In genomic region chr12:62466596-62467411, GRCh38 we compare ENCODE assay signal across 1 cellular context.
A peak's percentile ranks its signal among the peaks of the same experiment; 100 is the strongest.
TF ChIP-seq lines count a peak whose summit lies in the region.

MON2 (plus strand) TSS chr12:62466826; CDS start chr12:62467208, 382 bp downstream.

TF ChIP-seq in GM12878, 131 proteins besides CTCF, POLR2A, EP300 and RAD21 (continued from another document and continues in another):
- no peak for TF ChIP-seq ZNF592 (IDR thresholded peaks at IDR 0.05)
- TF ChIP-seq IKZF2 (IDR thresholded peaks at IDR 0.05) = no peak; a peak in 1 of 4 replicates
- TF ChIP-seq NR2C2 (IDR thresholded peaks at IDR 0.05; ENCODE audit: borderline replicate concordance, control insufficient read depth, insufficient read length, low read depth) = no peak
- no peak for TF ChIP-seq ZZZ3 (IDR thresholded peaks at IDR 0.05; ENCODE audit: control insufficient read depth, insufficient read length, low read depth)
- peak in 1 of 2 experiments; percentile 59; a peak in 2 of 4 replicates for TF ChIP-seq BHLHE40 (IDR thresholded peaks at IDR 0.05; ENCODE audit: borderline replicate concordance in 1 of 2, low read depth in 2 of 2, low read length in 1 of 2)
- TF ChIP-seq SRF (IDR thresholded peaks at IDR 0.05; ENCODE audit: low read depth in 2 of 2, low read length in 2 of 2) = 0 out of 4 replicates have a peak, but pooled peaks of 1 of the 2 experiments have one; percentile 35
- TF ChIP-seq BCL3 (IDR thresholded peaks at IDR 0.05; ENCODE audit: borderline replicate concordance, insufficient read depth, low read depth, low read length, poor library complexity, severe bottlenecking) = no peak
- TF ChIP-seq ATF7 (IDR thresholded peaks at IDR 0.05; ENCODE audit: low read depth) = 0 out of 2 replicates have a peak, but pooled peaks have one; percentile 45
- no peak; a peak in 1 of 4 replicates for TF ChIP-seq ETV6 (conservative IDR thresholded peaks at IDR 0.05 in 1 of 2, IDR thresholded peaks at IDR 0.05 in 1 of 2; ENCODE audit: borderline replicate concordance in 1 of 2, low read depth in 1 of 2)
- TF ChIP-seq YY1 (IDR thresholded peaks at IDR 0.05; ENCODE audit: low read depth, low read length) = peak; percentile 98
- TF ChIP-seq HDAC6 (IDR thresholded peaks at IDR 0.05; ENCODE audit: unreplicated experiment) = peak; percentile 45
- TF ChIP-seq NBN (IDR thresholded peaks at IDR 0.05) = no peak; the same call in none of the 2 replicates
- no peak for TF ChIP-seq NFXL1 (IDR thresholded peaks at IDR 0.05; ENCODE audit: borderline replicate concordance)
- TF ChIP-seq JUNB (IDR thresholded peaks at IDR 0.05) = no peak
- TF ChIP-seq ELK1 (IDR thresholded peaks at IDR 0.05; ENCODE audit: low read depth, low read length) = peak; percentile 83
- TF ChIP-seq NR2C1 (IDR thresholded peaks at IDR 0.05) = peak; percentile 36; the same call in 1 of the 2 replicates
- TF ChIP-seq PRDM15 (CRISPR knock-in tag; IDR thresholded peaks at IDR 0.05) = no peak
- peak; percentile 72 for TF ChIP-seq ZNF687 (IDR thresholded peaks at IDR 0.05)
- TF ChIP-seq CEBPB (IDR thresholded peaks at IDR 0.05; ENCODE audit: borderline replicate concordance in 1 of 2, low read depth in 2 of 2, low read length in 2 of 2) = no peak
- TF ChIP-seq CHD4 (IDR thresholded peaks at IDR 0.05) = no peak
- TF ChIP-seq NKRF (conservative IDR thresholded peaks at IDR 0.05) = no peak; the same call in none of the 2 replicates
- no peak for TF ChIP-seq ATF3 (IDR thresholded peaks at IDR 0.05; ENCODE audit: borderline replicate concordance, extremely low read depth, low read depth, low read length)
- TF ChIP-seq PML (IDR thresholded peaks at IDR 0.05; ENCODE audit: low read length) = peak; percentile 85
- TF ChIP-seq NFIC (IDR thresholded peaks at IDR 0.05; ENCODE audit: low read depth, low read length) = no peak
- TF ChIP-seq SUZ12 (IDR thresholded peaks at IDR 0.05; ENCODE audit: unreplicated experiment) = no peak
- peak; percentile 59 for TF ChIP-seq RUNX3 (IDR thresholded peaks at IDR 0.05; ENCODE audit: low read length)
- no peak for TF ChIP-seq SREBF2 (IDR thresholded peaks at IDR 0.05; ENCODE audit: low read length)
- no peak for TF ChIP-seq MEF2B (IDR thresholded peaks at IDR 0.05; ENCODE audit: partially characterized antibody, poor library complexity, severe bottlenecking)
- TF ChIP-seq E4F1 (IDR thresholded peaks at IDR 0.05; ENCODE audit: borderline replicate concordance, partially characterized antibody) = peak; percentile 79
- TF ChIP-seq SMAD5 (IDR thresholded peaks at IDR 0.05; ENCODE audit: low read depth) = peak; percentile 72; the same call in 1 of the 2 replicates
- TF ChIP-seq TARDBP (IDR thresholded peaks at IDR 0.05; ENCODE audit: borderline replicate concordance) = no peak
- peak; percentile 92 for TF ChIP-seq LARP7 (IDR thresholded peaks at IDR 0.05)
- TF ChIP-seq MAX (IDR thresholded peaks at IDR 0.05; ENCODE audit: low read depth, low read length) = no peak; the same call in 1 of the 2 replicates
- TF ChIP-seq RELA (IDR thresholded peaks at IDR 0.05; ENCODE audit: borderline replicate concordance, partially characterized antibody) = peak; percentile 60
- TF ChIP-seq DPF2 (IDR thresholded peaks at IDR 0.05) = no peak; the same call in 1 of the 2 replicates
- TF ChIP-seq MTA2 (IDR thresholded peaks at IDR 0.05; ENCODE audit: low read depth) = no peak
- no peak for TF ChIP-seq SUPT20H (IDR thresholded peaks at IDR 0.05; ENCODE audit: borderline replicate concordance, control insufficient read depth, low read depth, low read length)
- TF ChIP-seq KAT2A (conservative IDR thresholded peaks at IDR 0.05; ENCODE audit: control insufficient read depth, low read depth, low read length) = no peak
- peak; percentile 49; the same call in 1 of the 2 replicates for TF ChIP-seq ZNF207 (IDR thresholded peaks at IDR 0.05; ENCODE audit: borderline replicate concordance)
